In genomic region chr7:1742555-1743303, GRCh38 we compare ENCODE assay signal across 8 cellular contexts.
DNase-seq lines count a peak whose midpoint lies in the region; ATAC-seq, FAIRE-seq and TF ChIP-seq lines count a peak whose summit lies in the region.

No MANE protein-coding gene starts in this region.

- ATAC-seq in GM21367 (IDR thresholded peaks at IDR 0.05; ENCODE audit: unreplicated experiment) (no peak), GM19452 (IDR thresholded peaks at IDR 0.05; ENCODE audit: unreplicated experiment) (no peak)

- H3K36me3 ChIP-seq in A673 (ENCODE audit: insufficient read depth, low read length, poor library complexity, severe bottlenecking) (no peaks in the 10 kb centered on the region), SJCRH30 (no peaks in the 10 kb centered on the region), spleen (peaks cover 0 to 9% (median 0%) of the 10 kb centered on the region in 6 donors)

- CTCF ChIA-PET in A673 (lab: Charles Lee), result no interaction called here

- FAIRE-seq in GM19239 (lab: Jason Lieb, UNC), result no peak

- H3K4me1 ChIP-seq in A673 (ENCODE audit: insufficient read depth, low read length, poor library complexity, severe bottlenecking) (peaks cover 8% of the 10 kb centered on the region), SJCRH30 (no peaks in the 10 kb centered on the region), spleen (peaks cover 7 to 45% (median 26%) of the 10 kb centered on the region in 6 donors)

- TF ChIP-seq POLR2A in erythroblast (IDR thresholded peaks at IDR 0.05; ENCODE audit: low read length), result no peak
- no peak for TF ChIP-seq POLR2A in spleen (IDR thresholded peaks at IDR 0.05)

- TF ChIP-seq CTCF in A673 (conservative IDR thresholded peaks at IDR 0.05; ENCODE audit: low read depth, low read length) (no peak), spleen (IDR thresholded peaks at IDR 0.05 in 8 of 11, conservative IDR thresholded peaks at IDR 0.05 in 3 of 11) (no peak)

- H3K27ac ChIP-seq in A673 (ENCODE audit: low read depth, low read length, poor library complexity, severe bottlenecking), result no peak overlapping the region
- H3K27ac ChIP-seq in SJCRH30, result no peak overlapping the region
- H3K27ac ChIP-seq in spleen, result peak overlapping the region in 6 of 8 donors; percentile 14 to 73 (median 62)

- WGBS in spleen, 5 donors, result 17 to 21% (median 19%) methylated on average over 26 to 28 of the region's 28 CpGs

- H3K27me3 ChIP-seq in A673 (replicated peaks; ENCODE audit: insufficient read depth, low read depth, low read length, poor library complexity), result no peaks in the 10 kb centered on the region
- H3K27me3 ChIP-seq in SJCRH30, result no peaks in the 10 kb centered on the region
- peaks cover 0 to 23% (median 0%) of the 10 kb centered on the region in 7 donors for H3K27me3 ChIP-seq in spleen (replicated peaks in 1 of 7)

- H3K9me3 ChIP-seq in A673 (ENCODE audit: low read depth, low read length, poor library complexity, severe bottlenecking) (no peaks in the 10 kb centered on the region), SJCRH30 (replicated peaks) (no peaks in the 10 kb centered on the region), spleen (no peaks in the 10 kb centered on the region)

- DNase-seq in A673 (ENCODE audit: low spot score), result peak; percentile 60
- peak; percentile 74 for DNase-seq in GM19239 (ENCODE audit: insufficient read length, low spot score)
- DNase-seq in SJCRH30, result peak; percentile 19 to 44
- peak; percentile 45 to 50 for DNase-seq in erythroblast (lab: John Stamatoyannopoulos, UW)
- peak; percentile 82 for DNase-seq in spleen
- no peak for DNase-seq in cerebellar nuclear complex (lab: John Stamatoyannopoulos, UW)

- H3K4me3 ChIP-seq in A673 (ENCODE audit: low read depth, low read length, poor library complexity, severe bottlenecking) (peak overlapping the region; percentile 17), SJCRH30 (peak overlapping the region; percentile 40), spleen (peak overlapping the region in 6 of 8 donors; percentile 4 to 55 (median 14))

- intact Hi-C loops in A673 (cut with micrococcal nuclease; ENCODE audit: unreplicated experiment), result no loop called here
- intact Hi-C loops in spleen (cut with DNase I; ENCODE audit: low total_unique reads), result no loop called here

- no TSS peak for BruUV-seq in A673 (replicated peaks; lab: Mats Ljungman, UMichigan)

- POLR2A ChIA-PET in A673 (lab: Charles Lee; ENCODE audit: low non-redundant PET), result interaction anchor here (0.6 kb wide), 1 partner anchor 409 kb away, joined by 3 read pairs; no protein-coding TSS in a partner anchor

Comparison
In these comparisons a context has a peak if more than half of its experiments do, and no peak if none do; other contexts are left out.
1. DNase-seq: peak in A673 (single experiment), GM19239 (single experiment), SJCRH30 (2 of 2), erythroblast (2 of 2) and spleen (single experiment); none in cerebellar nuclear complex (0 of 2).
2. H3K27ac ChIP-seq: peak in spleen (6 of 8); none in A673 (single experiment) and SJCRH30 (single experiment).
3. Peak in every context shown above with its lines, with median percentiles within 50 percentile points of each other: H3K4me3 ChIP-seq.